ENCODE assay signal across 31 cellular contexts in the genomic region with DNA sequence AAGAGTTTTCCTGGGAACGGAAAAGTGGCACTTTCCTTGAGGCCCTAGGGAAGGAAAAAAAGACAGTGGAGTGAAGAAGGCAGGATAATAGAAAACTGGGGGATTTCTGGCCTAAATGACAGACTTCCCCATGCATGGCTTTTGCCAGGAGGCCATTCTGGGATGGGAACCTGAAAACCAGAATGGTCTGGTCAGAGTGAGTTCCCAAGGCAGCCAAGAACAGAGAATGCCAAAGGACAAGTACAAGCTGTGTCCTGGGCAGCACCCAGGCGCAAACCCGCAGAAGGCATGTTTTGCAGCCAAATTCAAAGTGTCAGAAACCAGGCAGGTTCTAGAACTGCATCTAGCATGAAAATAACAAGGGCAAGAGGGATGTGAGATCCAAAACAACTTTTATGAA.
"Had no signal": no experiment of that assay in that cellular context is flagged by ENCODE, and none has a peak within 500 bp of the region (broad histone marks: within the 10 kb centered on the region; RNA-seq: fewer than 3 reads in every experiment).

No MANE protein-coding gene starts in this region.

- H3K9me3 Mint-ChIP-seq: activated T-helper 1 cell treated with anti-CD3 and anti-CD28 coated beads, Interleukin-12 subunit alpha, Interleukin-12 subunit beta, Interleukin-2, Interleukin-4 antibody, amounts not matched to agents 30 ng/mL and 10 ng/mL and 1 ng/mL, durations not matched to agents 14 hours and 24 hours and 36 hours; dendritic cell treated with granulocyte-macrophage colony-stimulating factor and Interleukin-4, amounts not matched to agents 40 ng/mL and 50 ng/mL, for 4 days had no signal

- H3K27me3 ChIP-seq: brain microvascular endothelial cell, pancreas, stomach, thyroid gland, upper lobe of right lung had no signal

- H3K9me3 ChIP-seq: pancreas, psoas muscle, thyroid gland, upper lobe of right lung had no signal

- H3K4me1 Mint-ChIP-seq: activated naive CD4-positive, alpha-beta T cell treated with anti-CD3 and anti-CD28 coated beads, Interleukin-2, amount 10 ng/mL, durations not matched to agents 7 days and 5 days; activated naive CD8-positive, alpha-beta T cell treated with anti-CD3 and anti-CD28 coated beads, Interleukin-2, amount 10 ng/mL, durations not matched to agents 7 days and 5 days; endodermal cell; memory B cell; neural crest cell; stimulated activated naive B cell treated with anti-CD40 and anti-IgM and Interleukin-4, amounts not matched to agents 10 μg/mL and 1 μg/mL and 100 μg/mL, for 72 hours had no signal

- H3K4me1 ChIP-seq: pancreas, psoas muscle, thyroid gland, upper lobe of right lung had no signal

- H3K27ac ChIP-seq: brain microvascular endothelial cell, pancreas, psoas muscle, stomach, thyroid gland, upper lobe of right lung, WERI-Rb-1 had no signal

- H3K4me3 ChIP-seq: pancreas, psoas muscle, stomach, thyroid gland, upper lobe of right lung had no signal

- DNase-seq: activated CD4-positive, alpha-beta memory T cell treated with anti-CD3 and anti-CD28 coated beads for 36 hours; activated CD4-positive, alpha-beta T cell treated with anti-CD3 and anti-CD28 coated beads for 48 hours; activated CD8-positive, alpha-beta memory T cell treated with anti-CD3 and anti-CD28 coated beads, Interleukin-2, amount 50 U/mL, for 4 hours; activated effector memory CD4-positive, alpha-beta T cell treated with anti-CD3 and anti-CD28 coated beads, Interleukin-2, amount 50 U/mL, for 16 hours; activated naive CD4-positive, alpha-beta T cell treated with anti-CD3 and anti-CD28 coated beads, Interleukin-2, amount 10 ng/mL, durations not matched to agents 7 days and 5 days; activated naive CD8-positive, alpha-beta T cell treated with anti-CD3 and anti-CD28 coated beads, Interleukin-2, amount 10 ng/mL, durations not matched to agents 7 days and 5 days; activated T-cell treated with anti-CD3 and anti-CD28 coated beads, Interleukin-2, amount 50 U/mL, for 1 hour; brain microvascular endothelial cell; endodermal cell; glutamatergic neuron; hippocampal formation; kidney; left colon; naive thymus-derived CD8-positive, alpha-beta T cell; pancreas; psoas muscle; stimulated activated CD4-positive, alpha-beta T cell treated with anti-CD3 and anti-CD28 coated beads, Interleukin-15, amount 100 ng/mL, for 24 hours; stimulated activated CD4-positive, alpha-beta T cell treated with anti-CD3 and anti-CD28 coated beads, Interleukin-2, amount 100 ng/mL, for 24 hours; stimulated activated naive B cell treated with anti-CD40 and anti-IgM and Interleukin-4, amounts not matched to agents 10 μg/mL and 1 μg/mL and 100 μg/mL, for 72 hours; stomach; SW 1271; T1000; thyroid gland; upper lobe of right lung; WERI-Rb-1 had no signal

- H3K36me3 ChIP-seq: brain microvascular endothelial cell, pancreas, thyroid gland, upper lobe of right lung, WERI-Rb-1 had no signal

- H3K27ac Mint-ChIP-seq: activated CD4-positive, alpha-beta memory T cell treated with anti-CD3 and anti-CD28 coated beads for 36 hours; activated naive CD4-positive, alpha-beta T cell treated with anti-CD3 and anti-CD28 coated beads, Interleukin-2, amount 10 ng/mL, durations not matched to agents 7 days and 5 days; activated naive CD8-positive, alpha-beta T cell treated with anti-CD3 and anti-CD28 coated beads, Interleukin-2, amount 10 ng/mL, durations not matched to agents 7 days and 5 days; activated T-helper 1 cell treated with anti-CD3 and anti-CD28 coated beads, Interleukin-12 subunit alpha, Interleukin-12 subunit beta, Interleukin-2, Interleukin-4 antibody, amounts not matched to agents 30 ng/mL and 10 ng/mL and 1 ng/mL, durations not matched to agents 14 hours and 24 hours and 36 hours; dendritic cell treated with granulocyte-macrophage colony-stimulating factor and Interleukin-4, amounts not matched to agents 40 ng/mL and 50 ng/mL, for 4 days; endodermal cell; memory B cell; stimulated activated naive B cell treated with anti-CD40 and anti-IgM and Interleukin-4, amounts not matched to agents 10 μg/mL and 1 μg/mL and 100 μg/mL, for 72 hours; T-helper 1 cell treated with Interleukin-12 subunit alpha and Interleukin-12 subunit beta and Interleukin-4 antibody, amounts not matched to agents 30 μg/mL and 1 μg/mL, for 36 hours had no signal

- H3K4me3 Mint-ChIP-seq: activated CD4-positive, alpha-beta memory T cell treated with anti-CD3 and anti-CD28 coated beads for 36 hours; activated naive CD4-positive, alpha-beta T cell treated with anti-CD3 and anti-CD28 coated beads, Interleukin-2, amount 10 ng/mL, durations not matched to agents 7 days and 5 days; activated naive CD8-positive, alpha-beta T cell treated with anti-CD3 and anti-CD28 coated beads, Interleukin-2, amount 10 ng/mL, durations not matched to agents 7 days and 5 days; activated T-helper 1 cell treated with anti-CD3 and anti-CD28 coated beads, Interleukin-12 subunit alpha, Interleukin-12 subunit beta, Interleukin-2, Interleukin-4 antibody, amounts not matched to agents 30 ng/mL and 10 ng/mL and 1 ng/mL, durations not matched to agents 14 hours and 24 hours and 36 hours; dendritic cell treated with granulocyte-macrophage colony-stimulating factor and Interleukin-4, amounts not matched to agents 40 ng/mL and 50 ng/mL, for 4 days; endodermal cell; memory B cell; naive thymus-derived CD8-positive, alpha-beta T cell; neural crest cell; stimulated activated naive B cell treated with anti-CD40 and anti-IgM and Interleukin-4, amounts not matched to agents 10 μg/mL and 1 μg/mL and 100 μg/mL, for 72 hours; T-helper 1 cell treated with Interleukin-12 subunit alpha and Interleukin-12 subunit beta and Interleukin-4 antibody, amounts not matched to agents 30 μg/mL and 1 μg/mL, for 36 hours had no signal

- ATAC-seq: activated CD4-positive, CD25-positive, alpha-beta regulatory T cell treated with anti-CD3 and anti-CD28 coated beads, Interleukin-2, amount 50 U/mL, for 24 hours; left colon; naive thymus-derived CD8-positive, alpha-beta T cell; psoas muscle; stimulated activated naive B cell treated with anti-CD40 and anti-IgM and Interleukin-4, amounts not matched to agents 10 μg/mL and 1 μg/mL and 100 μg/mL, for 72 hours; upper lobe of right lung had no signal

- H3K27me3 Mint-ChIP-seq: activated CD4-positive, alpha-beta memory T cell treated with anti-CD3 and anti-CD28 coated beads for 36 hours; activated naive CD4-positive, alpha-beta T cell treated with anti-CD3 and anti-CD28 coated beads, Interleukin-2, amount 10 ng/mL, durations not matched to agents 7 days and 5 days; activated naive CD8-positive, alpha-beta T cell treated with anti-CD3 and anti-CD28 coated beads, Interleukin-2, amount 10 ng/mL, durations not matched to agents 7 days and 5 days; dendritic cell treated with granulocyte-macrophage colony-stimulating factor and Interleukin-4, amounts not matched to agents 40 ng/mL and 50 ng/mL, for 4 days; naive thymus-derived CD8-positive, alpha-beta T cell had no signal
